1 cellular context compared by ENCODE assay signal in the genomic region with DNA sequence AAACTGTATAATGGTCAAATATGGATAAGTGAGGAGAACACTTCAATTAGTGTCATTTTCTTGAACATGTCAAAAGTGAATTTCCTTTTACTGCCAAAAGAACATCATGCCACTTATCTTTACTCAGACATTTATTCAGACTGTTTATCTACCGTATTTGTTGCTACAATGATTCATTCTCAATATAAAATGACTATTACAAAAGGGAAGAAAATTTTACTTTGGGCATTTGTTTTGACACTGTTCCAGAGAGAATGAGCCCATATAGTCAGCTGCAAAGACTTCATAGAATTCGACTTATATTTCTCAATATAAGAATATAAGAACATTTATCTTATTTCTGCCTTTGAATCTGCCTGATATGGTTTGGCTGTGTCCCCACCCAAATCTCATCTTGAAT.
TF ChIP-seq lines count a peak whose summit lies in the region.

No MANE protein-coding gene starts in this region.

TF ChIP-seq in IMR-90, 13 proteins besides CTCF, POLR2A, EP300 and RAD21 (continued from another document):
- TF ChIP-seq, protein P1, sequence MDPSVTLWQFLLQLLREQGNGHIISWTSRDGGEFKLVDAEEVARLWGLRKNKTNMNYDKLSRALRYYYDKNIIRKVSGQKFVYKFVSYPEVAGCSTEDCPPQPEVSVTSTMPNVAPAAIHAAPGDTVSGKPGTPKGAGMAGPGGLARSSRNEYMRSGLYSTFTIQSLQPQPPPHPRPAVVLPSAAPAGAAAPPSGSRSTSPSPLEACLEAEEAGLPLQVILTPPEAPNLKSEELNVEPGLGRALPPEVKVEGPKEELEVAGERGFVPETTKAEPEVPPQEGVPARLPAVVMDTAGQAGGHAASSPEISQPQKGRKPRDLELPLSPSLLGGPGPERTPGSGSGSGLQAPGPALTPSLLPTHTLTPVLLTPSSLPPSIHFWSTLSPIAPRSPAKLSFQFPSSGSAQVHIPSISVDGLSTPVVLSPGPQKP (IDR thresholded peaks at IDR 0.05; ENCODE audit: borderline replicate concordance, low read depth, low read length), result no peak
- TF ChIP-seq FOS (IDR thresholded peaks at IDR 0.05; ENCODE audit: low read depth, low read length), result no peak
